Comparison of ENCODE assay signal across 27 cellular contexts in genomic region chr14:76848879-76849278, GRCh38. TPM values are rescaled to one million over a fixed set of nuclear protein-coding genes. Genes with fewer than 3 reads are reported as not detected.
DNase-seq lines count a peak whose midpoint lies in the region; ATAC-seq, FAIRE-seq and TF ChIP-seq lines count a peak whose summit lies in the region.
"Had no signal": no experiment of that assay in that cellular context is flagged by ENCODE, and none has a peak within 500 bp of the region (broad histone marks: within the 10 kb centered on the region; RNA-seq: fewer than 3 reads in every experiment).

No MANE protein-coding gene starts in this region.

- peaks cover 15% of the 10 kb centered on the region for H3K27me3 Mint-ChIP-seq in CD8-positive, alpha-beta T cell (ENCODE audit: low read depth)

- no peak overlapping the region for H3K9ac ChIP-seq in HepG2 (ENCODE audit: insufficient read depth, low read depth, low read length)
- H3K9ac ChIP-seq in PC-3 (ENCODE audit: low read length), result no peak overlapping the region

- H4K20me1 ChIP-seq in HepG2 (ENCODE audit: insufficient read depth, low read length) (no peaks in the 10 kb centered on the region), PC-3 (ENCODE audit: low read length) (no peaks in the 10 kb centered on the region)

- no peaks in the 10 kb centered on the region for H3K9me3 ChIP-seq in HepG2 (ENCODE audit: low read length)
- H3K9me3 ChIP-seq in right lobe of liver, result no peaks in the 10 kb centered on the region
- H3K9me3 ChIP-seq in PC-3 (ENCODE audit: low read length), result no peaks in the 10 kb centered on the region
- no peaks in the 10 kb centered on the region for H3K9me3 ChIP-seq in CD8-positive, alpha-beta T cell (ENCODE audit: low read length)
- no peaks in the 10 kb centered on the region for H3K9me3 ChIP-seq in spleen
- H3K9me3 ChIP-seq: heart right ventricle, lower lobe of right lung, sigmoid colon had no signal

- H3K9me3 Mint-ChIP-seq in CD8-positive, alpha-beta T cell, result no peaks in the 10 kb centered on the region
- H3K9me3 Mint-ChIP-seq: activated CD8-positive, alpha-beta T cell treated with anti-CD3 and anti-CD28 coated beads for 36 hours; immature natural killer cell; stimulated activated memory B cell treated with anti-CD40 and anti-IgM and Interleukin-4, amounts not matched to agents 10 μg/mL and 1 μg/mL and 100 μg/mL, for 72 hours had no signal

- no peaks in the 10 kb centered on the region for H3K36me3 Mint-ChIP-seq in CD8-positive, alpha-beta T cell
- H3K36me3 Mint-ChIP-seq: CD4-positive, CD25-positive, alpha-beta regulatory T cell; immature natural killer cell; stimulated activated memory B cell treated with anti-CD40 and anti-IgM and Interleukin-4, amounts not matched to agents 10 μg/mL and 1 μg/mL and 100 μg/mL, for 72 hours had no signal

- TF ChIP-seq POLR2A in HepG2 (IDR thresholded peaks at IDR 0.05; ENCODE audit: insufficient read depth in 1 of 2, low read depth in 2 of 2, low read length in 2 of 2) (no peak), right lobe of liver (IDR thresholded peaks at IDR 0.05) (no peak), spleen (IDR thresholded peaks at IDR 0.05) (no peak)

- H3K4me3 Mint-ChIP-seq in CD8-positive, alpha-beta T cell, result no peak overlapping the region
- H3K4me3 Mint-ChIP-seq: activated CD8-positive, alpha-beta T cell treated with anti-CD3 and anti-CD28 coated beads for 36 hours; CD4-positive, CD25-positive, alpha-beta regulatory T cell; immature natural killer cell; stimulated activated memory B cell treated with anti-CD40 and anti-IgM and Interleukin-4, amounts not matched to agents 10 μg/mL and 1 μg/mL and 100 μg/mL, for 72 hours had no signal

- FAIRE-seq in HepG2 (lab: Jason Lieb, UNC), result no peak

- POLR2A ChIA-PET in HepG2 (lab: Yijun Ruan, JAX) (no interaction called here), PC-3 (lab: Charles Lee; ENCODE audit: unreplicated experiment) (no interaction called here)
- POLR2A ChIA-PET in CD8-positive, alpha-beta T cell (lab: Charles Lee), result interaction anchor here (0.6 kb wide), 1 partner anchor 13 kb away, joined by 3 read pairs; no protein-coding TSS in a partner anchor

- intact Hi-C loops in HepG2 (cut with micrococcal nuclease; ENCODE audit: unreplicated experiment) (no loop called here), right lobe of liver (cut with DNase I) (no loop called here), PC-3 (cut with micrococcal nuclease) (no loop called here), spleen (cut with DNase I; ENCODE audit: low total_unique reads) (no loop called here)
- intact Hi-C loops in CD8-positive, alpha-beta T cell (cut with DNase I, micrococcal nuclease), result no loop called here

- in situ Hi-C loops in HepG2 (cut with HindIII; ENCODE audit: extremely low pct_ligation_motif_present, low pct_unique_long_range_greater_than_20kb), result no loop called here

- TF ChIP-seq RAD21 in HepG2 (CRISPR knock-in tag; IDR thresholded peaks at IDR 0.05), result no peak

- CTCF ChIA-PET in HepG2 (lab: Yijun Ruan, JAX; ENCODE audit: low intra/inter-chr PET ratio, low total read pairs) (no interaction called here), PC-3 (lab: Charles Lee) (interaction anchor here (0.7 kb wide), 1 partner anchor 12 kb away, joined by 5 read pairs; no protein-coding TSS in a partner anchor)
- CTCF ChIA-PET in CD8-positive, alpha-beta T cell (lab: Charles Lee), result interaction anchor here (1.4 to 1.9 kb wide), 3 partner anchors 24 to 221 kb away, joined by 3 to 5 read pairs (median 3); no protein-coding TSS in a partner anchor

- H3K36me3 ChIP-seq in HepG2 (replicated peaks in 1 of 2; ENCODE audit: control insufficient read depth in 1 of 2, insufficient read depth in 2 of 2, low read length in 2 of 2) (no peaks in the 10 kb centered on the region), right lobe of liver (no peaks in the 10 kb centered on the region), PC-3 (ENCODE audit: low read depth, low read length) (no peaks in the 10 kb centered on the region), spleen (no peaks in the 10 kb centered on the region)
- H3K36me3 ChIP-seq in CD8-positive, alpha-beta T cell (ENCODE audit: insufficient read depth, low read length), result no peaks in the 10 kb centered on the region
- H3K36me3 ChIP-seq: heart right ventricle, lower lobe of right lung, sigmoid colon had no signal

- ATAC-seq in HepG2 (peak; percentile 70), right lobe of liver (no peak), PC-3 (peak; percentile 35; the same call in 1 of the 2 replicates), GM21786 (IDR thresholded peaks at IDR 0.05; ENCODE audit: unreplicated experiment) (no peak)
- ATAC-seq in CD8-positive, alpha-beta T cell, result no peak
- ATAC-seq: activated CD8-positive, alpha-beta T cell treated with anti-CD3 and anti-CD28 coated beads for 36 hours; heart right ventricle; lower lobe of right lung; stimulated activated memory B cell treated with anti-CD40 and anti-IgM and Interleukin-4, amounts not matched to agents 10 μg/mL and 1 μg/mL and 100 μg/mL, for 72 hours had no signal

- 0 out of 5 replicates have a peak, but pooled peaks cover 0 to 4% of the 10 kb centered on the region in 2 experiments for H3K27me3 ChIP-seq in HepG2 (ENCODE audit: control insufficient read depth in 1 of 2, insufficient read depth in 2 of 2, low read length in 2 of 2)
- H3K27me3 ChIP-seq in right lobe of liver, result no peaks in the 10 kb centered on the region
- no peaks in the 10 kb centered on the region; the same call in 1 of the 2 replicates for H3K27me3 ChIP-seq in PC-3 (ENCODE audit: low read length)
- no peaks in the 10 kb centered on the region for H3K27me3 ChIP-seq in CD8-positive, alpha-beta T cell (ENCODE audit: insufficient read depth, low read length)
- no peaks in the 10 kb centered on the region for H3K27me3 ChIP-seq in spleen (replicated peaks in 1 of 7)
- H3K27me3 ChIP-seq: sigmoid colon had no signal

- H3K9me2 ChIP-seq in PC-3 (replicated peaks; ENCODE audit: low read length), result no peaks in the 10 kb centered on the region

- BruUV-seq in HepG2 (replicated peaks; lab: Mats Ljungman, UMichigan) (no TSS peak), PC-3 (replicated peaks; lab: Mats Ljungman, UMichigan) (no TSS peak)

- TF ChIP-seq CTCF in HepG2 (CRISPR knock-in tag; IDR thresholded peaks at IDR 0.05) (no peak), right lobe of liver (IDR thresholded peaks at IDR 0.05) (no peak), PC-3 (conservative IDR thresholded peaks at IDR 0.05; ENCODE audit: low read depth, low read length) (no peak), spleen (IDR thresholded peaks at IDR 0.05 in 8 of 11, conservative IDR thresholded peaks at IDR 0.05 in 3 of 11) (no peak)
- TF ChIP-seq CTCF in CD8-positive, alpha-beta T cell (IDR thresholded peaks at IDR 0.05), result no peak

- no peak overlapping the region for H3K27ac ChIP-seq in HepG2 (ENCODE audit: extremely low read length, insufficient read depth, low read length)
- no peak overlapping the region for H3K27ac ChIP-seq in right lobe of liver
- H3K27ac ChIP-seq in PC-3 (ENCODE audit: low read length), result no peak overlapping the region
- H3K27ac ChIP-seq in CD8-positive, alpha-beta T cell (ENCODE audit: low read depth, low read length), result no peak overlapping the region
- peak overlapping the region in 1 of 8 donors; percentile 9 for H3K27ac ChIP-seq in spleen
- H3K27ac ChIP-seq: lower lobe of right lung, PC-9, sigmoid colon, SK-N-MC had no signal

- no peaks in the 10 kb centered on the region for H3F3A ChIP-seq in PC-3 (ENCODE audit: low read length, unreplicated experiment)

- peaks cover 5% of the 10 kb centered on the region; the same call in 1 of the 2 replicates for H3K4me1 ChIP-seq in HepG2 (ENCODE audit: insufficient read depth, low read length)
- no peaks in the 10 kb centered on the region for H3K4me1 ChIP-seq in right lobe of liver
- no peaks in the 10 kb centered on the region for H3K4me1 ChIP-seq in PC-3 (ENCODE audit: insufficient read depth, low read length)
- H3K4me1 ChIP-seq in CD8-positive, alpha-beta T cell (ENCODE audit: insufficient read depth, low read length), result peaks cover 5% of the 10 kb centered on the region
- peaks cover 0 to 25% (median 14%) of the 10 kb centered on the region in 6 donors for H3K4me1 ChIP-seq in spleen

- no peak overlapping the region for H2AFZ ChIP-seq in HepG2 (ENCODE audit: low read length)
- no peak overlapping the region for H2AFZ ChIP-seq in PC-3 (ENCODE audit: low read length)
- H2AFZ ChIP-seq: PC-9 had no signal

- H3K4me3 ChIP-seq in HepG2 (replicated peaks in 1 of 3; ENCODE audit: insufficient read depth in 1 of 3, low read depth in 2 of 3, low read length in 3 of 3) (no peak overlapping the region), right lobe of liver (no peak overlapping the region), PC-3 (ENCODE audit: low read length) (no peak overlapping the region), spleen (no peak overlapping the region)
- H3K4me3 ChIP-seq in CD8-positive, alpha-beta T cell (ENCODE audit: low read depth, low read length), result no peak overlapping the region
- H3K4me3 ChIP-seq: heart right ventricle, lower lobe of right lung, PC-9, sigmoid colon, SK-N-MC had no signal

- TF ChIP-seq EP300 in HepG2 (IDR thresholded peaks at IDR 0.05; ENCODE audit: low read depth in 2 of 2, low read length in 2 of 2) (no peak), HepG2 (CRISPR knock-in tag; IDR thresholded peaks at IDR 0.05; ENCODE audit: borderline replicate concordance) (no peak)

- H3K4me2 ChIP-seq in HepG2 (ENCODE audit: low read depth, low read length), result no peak overlapping the region
- H3K4me2 ChIP-seq in PC-3 (ENCODE audit: low read length), result no peak overlapping the region
- H3K4me2 ChIP-seq: PC-9 had no signal

- 69% methylated on average over 6 of the region's 6 CpGs for WGBS in HepG2 (ENCODE audit: low lambda C conversion rate)
- 63% methylated on average over 4 of the region's 6 CpGs for WGBS in right lobe of liver (ENCODE audit: insufficient coverage, low coverage, low lambda C conversion rate, missing lambda C conversion rate)
- 80 to 94% (median 89%) methylated on average over 6 of the region's 6 CpGs for WGBS in spleen, 5 donors

- peaks cover 8% of the 10 kb centered on the region for H3K4me1 Mint-ChIP-seq in CD8-positive, alpha-beta T cell (ENCODE audit: low read depth)

- H3K79me2 ChIP-seq in HepG2 (ENCODE audit: insufficient read depth, low read length) (no peaks in the 10 kb centered on the region), PC-3 (ENCODE audit: low read length) (no peaks in the 10 kb centered on the region)

- H3K27ac Mint-ChIP-seq in CD8-positive, alpha-beta T cell, result no peak overlapping the region
- H3K27ac Mint-ChIP-seq: activated CD8-positive, alpha-beta T cell treated with anti-CD3 and anti-CD28 coated beads for 36 hours; immature natural killer cell; stimulated activated memory B cell treated with anti-CD40 and anti-IgM and Interleukin-4, amounts not matched to agents 10 μg/mL and 1 μg/mL and 100 μg/mL, for 72 hours had no signal

- DNase-seq in HepG2 (ENCODE audit: low spot score), result no peak
- DNase-seq in right lobe of liver, result no peak
- peak; percentile 10 for DNase-seq in PC-3
- DNase-seq in kidney glomerular epithelial cell (lab: John Stamatoyannopoulos, UW), result peak; percentile 8
- DNase-seq in CD8-positive, alpha-beta T cell, result no peak
- no peak for DNase-seq in spleen
- no peak for DNase-seq in kidney tubule cell (ENCODE audit: low spot score)
- DNase-seq: activated CD4-positive, CD25-positive, alpha-beta regulatory T cell; activated CD8-positive, alpha-beta T cell treated with anti-CD3 and anti-CD28 coated beads for 36 hours; activated naive CD4-positive, alpha-beta T cell treated with Interleukin-2 at 50 U/mL for 16 hours; activated T-cell treated with anti-CD3 and anti-CD28 coated beads, Interleukin-2, amount 50 U/mL, for 1 hour; amygdala; caudate nucleus; CD4-positive, CD25-positive, alpha-beta regulatory T cell; heart right ventricle; immature natural killer cell; lower lobe of right lung; NCI-H146; PC-9; sigmoid colon had no signal

RNA-seq across cellular contexts. Expression of gene LRRC74A, which starts 22.7 kb away (rescaled TPM):
- total RNA-seq in HepG2 (2016; rRNA removed; fragmentation: Illumina TruSeq; extraction: Trizol), result not detected in 2 replicates
- total RNA-seq in HepG2 (2016; cell fraction: cytosol; rRNA removed; fragmentation: Illumina TruSeq; extraction: Trizol; ENCODE audit: low read depth), result not detected in 2 replicates
- not detected in 2 replicates for total RNA-seq in HepG2 (2016; cell fraction: insoluble cytoplasmic fraction; rRNA removed; fragmentation: Illumina TruSeq; extraction: Trizol)
- not detected in 2 replicates for total RNA-seq in HepG2 (2016; cell fraction: membrane; rRNA removed; fragmentation: Illumina TruSeq; extraction: Trizol)
- not detected in 2 replicates for total RNA-seq in HepG2 (2016; cell fraction: nucleus; rRNA removed; fragmentation: Illumina TruSeq; extraction: Trizol)
- polyA plus RNA-seq in HepG2 (2011; rRNA removed), result not detected in 2 replicates
- not detected in 2 replicates for polyA plus RNA-seq in HepG2 (2011; cell fraction: cytosol; rRNA removed)
- polyA plus RNA-seq in HepG2 (2011; cell fraction: nucleus; rRNA removed), result not detected in 2 replicates
- not detected in 2 replicates for polyA plus RNA-seq in HepG2 (2012)
- polyA plus RNA-seq in HepG2 (2016; cell fraction: cytosol; fragmentation: Illumina TruSeq; extraction: Trizol; ENCODE audit: low read depth), result not detected in 2 replicates
- polyA plus RNA-seq in HepG2 (2016; cell fraction: insoluble cytoplasmic fraction; fragmentation: Illumina TruSeq; extraction: Trizol; ENCODE audit: low read depth), result not detected in 2 replicates
- not detected in 2 replicates for polyA plus RNA-seq in HepG2 (2016; cell fraction: membrane; fragmentation: Illumina TruSeq; extraction: Trizol; ENCODE audit: low read depth)
- not detected in 2 replicates for polyA plus RNA-seq in HepG2 (2016; cell fraction: nucleus; fragmentation: Illumina TruSeq; extraction: Trizol; ENCODE audit: insufficient read depth, low read depth)
- not detected in 2 replicates for polyA minus RNA-seq in HepG2 (2011; rRNA and poly(A)+ RNA removed; ENCODE audit: low replicate concordance)
- polyA minus RNA-seq in HepG2 (2011; cell fraction: cytosol; rRNA and poly(A)+ RNA removed), result not detected in 2 replicates
- polyA minus RNA-seq in HepG2 (2011; cell fraction: nucleus; rRNA and poly(A)+ RNA removed), result not detected in 2 replicates
- total RNA-seq in right lobe of liver, result not detected
- total RNA-seq in PC-3 (2014; rRNA removed), result not detected in 2 replicates
- total RNA-seq in CD8-positive, alpha-beta T cell, result not detected
- under 1 TPM in 2 of 7 donors, not detected in 5; 0.32 to 0.43 TPM for total RNA-seq in spleen
- polyA plus RNA-seq in spleen, result under 1 TPM; 0.03 to 0.16 (median 0.04) TPM
- total RNA-seq: activated CD8-positive, alpha-beta T cell treated with anti-CD3 and anti-CD28 coated beads for 36 hours; CD4-positive, CD25-positive, alpha-beta regulatory T cell; dermis microvascular lymphatic vessel endothelial cell; heart right ventricle; lower lobe of right lung; M059J; osteocyte; PC-9; sigmoid colon; temporal lobe had no signal
- polyA plus RNA-seq: CD4-positive, CD25-positive, alpha-beta regulatory T cell; heart right ventricle; immature natural killer cell; sigmoid colon had no signal

RNA-seq across cellular contexts. Expression of gene ANGEL1, which starts 36.2 kb away (rescaled TPM):
- 9.0 and 14.3 TPM in 2 replicates for total RNA-seq in HepG2 (2016; rRNA removed; fragmentation: Illumina TruSeq; extraction: Trizol)
- 2.0 and 2.3 TPM in 2 replicates for total RNA-seq in HepG2 (2016; cell fraction: cytosol; rRNA removed; fragmentation: Illumina TruSeq; extraction: Trizol; ENCODE audit: low read depth)
- total RNA-seq in HepG2 (2016; cell fraction: insoluble cytoplasmic fraction; rRNA removed; fragmentation: Illumina TruSeq; extraction: Trizol), result 7.0 and 14.3 TPM in 2 replicates
- total RNA-seq in HepG2 (2016; cell fraction: membrane; rRNA removed; fragmentation: Illumina TruSeq; extraction: Trizol), result 4.2 and 4.3 TPM in 2 replicates
- 17.7 and 19.8 TPM in 2 replicates for total RNA-seq in HepG2 (2016; cell fraction: nucleus; rRNA removed; fragmentation: Illumina TruSeq; extraction: Trizol)
- polyA plus RNA-seq in HepG2 (2011; rRNA removed), result 20.1 and 22.0 TPM in 2 replicates
- 14.1 and 15.1 TPM in 2 replicates for polyA plus RNA-seq in HepG2 (2011; cell fraction: cytosol; rRNA removed)
- 24.3 and 28.3 TPM in 2 replicates for polyA plus RNA-seq in HepG2 (2011; cell fraction: nucleus; rRNA removed)
- polyA plus RNA-seq in HepG2 (2012), result 9.5 and 10.1 TPM in 2 replicates
- polyA plus RNA-seq in HepG2 (2016; cell fraction: cytosol; fragmentation: Illumina TruSeq; extraction: Trizol; ENCODE audit: low read depth), result 1.2 and 1.4 TPM in 2 replicates
- 5.4 and 6.6 TPM in 2 replicates for polyA plus RNA-seq in HepG2 (2016; cell fraction: insoluble cytoplasmic fraction; fragmentation: Illumina TruSeq; extraction: Trizol; ENCODE audit: low read depth)
- 1.6 and 1.7 TPM in 2 replicates for polyA plus RNA-seq in HepG2 (2016; cell fraction: membrane; fragmentation: Illumina TruSeq; extraction: Trizol; ENCODE audit: low read depth)
- polyA plus RNA-seq in HepG2 (2016; cell fraction: nucleus; fragmentation: Illumina TruSeq; extraction: Trizol; ENCODE audit: insufficient read depth, low read depth), result 20.3 and 21.5 TPM in 2 replicates
- polyA minus RNA-seq in HepG2 (2011; rRNA and poly(A)+ RNA removed; ENCODE audit: low replicate concordance), result 49.6 and 66.8 TPM in 2 replicates
- polyA minus RNA-seq in HepG2 (2011; cell fraction: cytosol; rRNA and poly(A)+ RNA removed), result 12.2 and 12.8 TPM in 2 replicates
- 26.4 and 31.6 TPM in 2 replicates for polyA minus RNA-seq in HepG2 (2011; cell fraction: nucleus; rRNA and poly(A)+ RNA removed)
- total RNA-seq in right lobe of liver, result 10 to 100 TPM in 5 of 6 experiments, 1 to 10 TPM in 1; 9.3 to 17.8 (median 14.4) TPM
- 9.2 and 12.4 TPM in 2 replicates for total RNA-seq in PC-3 (2014; rRNA removed)
- total RNA-seq in CD8-positive, alpha-beta T cell, result 1 to 10 TPM; 6.4 to 6.6 TPM
- 10 to 100 TPM; 35.5 to 76.8 (median 60.2) TPM for total RNA-seq in spleen
- 10 to 100 TPM in 2 of 3 donors, 1 to 10 TPM in 1; 7.4 to 21.1 (median 10.5) TPM for polyA plus RNA-seq in spleen

Comparison
In these comparisons a context has a peak if more than half of its experiments do, and no peak if none do; other contexts are left out.
1. ATAC-seq: peak in HepG2 (single experiment) and PC-3 (single experiment); none in right lobe of liver (0 of 4), CD8-positive, alpha-beta T cell (single experiment) and GM21786 (single experiment).
2. DNase-seq: peak in PC-3 (single experiment) and kidney glomerular epithelial cell (single experiment); none in HepG2 (single experiment), right lobe of liver (0 of 3), CD8-positive, alpha-beta T cell (0 of 7), spleen (single experiment) and kidney tubule cell (single experiment).